11 cellular contexts compared by ENCODE assay signal in genomic region chr1:90718411-90719320, GRCh38. TPM values are rescaled to one million over a fixed set of nuclear protein-coding genes. Genes with fewer than 3 reads are reported as not detected.
A peak's percentile ranks its signal among the peaks of the same experiment; 100 is the strongest.
DNase-seq lines count a peak whose midpoint lies in the region; ATAC-seq and TF ChIP-seq lines count a peak whose summit lies in the region.
"Had no signal": no experiment of that assay in that cellular context is flagged by ENCODE, and none has a peak within 500 bp of the region (broad histone marks: within the 10 kb centered on the region; RNA-seq: fewer than 3 reads in every experiment).

No MANE protein-coding gene starts in this region.

- peaks cover 19% of the 10 kb centered on the region for H3K9me3 Mint-ChIP-seq in HFFc6
- H3K9me3 Mint-ChIP-seq in natural killer cell treated with Interleukin-12 subunit alpha and Interleukin-12 subunit beta and Interleukin-15 and Interleukin-18, amount 100 ng/mL, for 72 hours: no peaks in the 10 kb centered on the region

- peaks cover 12% of the 10 kb centered on the region; the same call in 1 of the 2 replicates for H3K36me3 Mint-ChIP-seq in HFFc6 (ENCODE audit: low read depth)
- peaks cover 5% of the 10 kb centered on the region for H3K36me3 Mint-ChIP-seq in natural killer cell treated with Interleukin-12 subunit alpha and Interleukin-12 subunit beta and Interleukin-15 and Interleukin-18, amount 100 ng/mL, for 72 hours

- DNase-seq in AG20443 (ENCODE audit: low spot score) (peak; percentile 50), HFFc6 (no peak), choroid plexus epithelial cell (ENCODE audit: low read depth) (no peak), NCI-H69 (lab: John Stamatoyannopoulos, UW) (no peak), dedifferentiated amniotic fluid mesenchymal stem cell (ENCODE audit: extremely low spot score) (no peak)
- no peak for DNase-seq in natural killer cell treated with Interleukin-12 subunit alpha and Interleukin-12 subunit beta and Interleukin-15 and Interleukin-18, amount 100 ng/mL, for 72 hours (ENCODE audit: low spot score)
- DNase-seq: foreskin melanocyte, T-helper 9 cell had no signal

- H3K27ac Mint-ChIP-seq in HFFc6: no peak overlapping the region
- H3K27ac Mint-ChIP-seq in natural killer cell treated with Interleukin-12 subunit alpha and Interleukin-12 subunit beta and Interleukin-15 and Interleukin-18, amount 100 ng/mL, for 72 hours: peak overlapping the region in 1 of 2 donors; percentile 60

- peak overlapping the region; percentile 27 for H3K4me3 ChIP-seq in choroid plexus epithelial cell (ENCODE audit: low read depth, low read length)
- H3K4me3 ChIP-seq: GM12878 had no signal

- H3K27me3 Mint-ChIP-seq in HFFc6 (ENCODE audit: insufficient read depth): peaks cover 67% of the 10 kb centered on the region
- peaks cover 65 to 87% of the 10 kb centered on the region in 2 donors for H3K27me3 Mint-ChIP-seq in natural killer cell treated with Interleukin-12 subunit alpha and Interleukin-12 subunit beta and Interleukin-15 and Interleukin-18, amount 100 ng/mL, for 72 hours

- peak overlapping the region; percentile 82 for H3K4me3 Mint-ChIP-seq in HFFc6
- H3K4me3 Mint-ChIP-seq in natural killer cell treated with Interleukin-12 subunit alpha and Interleukin-12 subunit beta and Interleukin-15 and Interleukin-18, amount 100 ng/mL, for 72 hours: peak overlapping the region; percentile 70

- TF ChIP-seq CTCF in HFFc6 (IDR thresholded peaks at IDR 0.05): no peak
- TF ChIP-seq CTCF in choroid plexus epithelial cell (conservative IDR thresholded peaks at IDR 0.05; ENCODE audit: low read depth, low read length): no peak

- peaks cover 21% of the 10 kb centered on the region for H3K4me1 Mint-ChIP-seq in HFFc6 (ENCODE audit: low read depth)
- H3K4me1 Mint-ChIP-seq in natural killer cell treated with Interleukin-12 subunit alpha and Interleukin-12 subunit beta and Interleukin-15 and Interleukin-18, amount 100 ng/mL, for 72 hours (ENCODE audit: low read depth in 2 of 2): peaks cover 21 to 25% of the 10 kb centered on the region in 2 donors

- no peak for ATAC-seq in natural killer cell treated with Interleukin-12 subunit alpha and Interleukin-12 subunit beta and Interleukin-15 and Interleukin-18, amount 100 ng/mL, for 72 hours
- ATAC-seq in HG02588 (IDR thresholded peaks at IDR 0.05; ENCODE audit: unreplicated experiment) (no peak), GM18511 (IDR thresholded peaks at IDR 0.05; ENCODE audit: unreplicated experiment) (no peak)
- ATAC-seq: GM12878 had no signal

RNA-seq across cellular contexts. Expression of gene BARHL2, which starts 1.6 kb away (rescaled TPM):
- total RNA-seq in HFFc6 (2021; fragmentation: NEBNext Ultra II Directional; extraction: Animal tissue kit (Norgen Biotek cat#: 25700)): not detected
- total RNA-seq in natural killer cell treated with Interleukin-12 subunit alpha and Interleukin-12 subunit beta and Interleukin-15 and Interleukin-18, amount 100 ng/mL, for 72 hours: not detected
- total RNA-seq: GM12878 had no signal
